Comparison of ENCODE assay signal across 9 cellular contexts in the genomic region with DNA sequence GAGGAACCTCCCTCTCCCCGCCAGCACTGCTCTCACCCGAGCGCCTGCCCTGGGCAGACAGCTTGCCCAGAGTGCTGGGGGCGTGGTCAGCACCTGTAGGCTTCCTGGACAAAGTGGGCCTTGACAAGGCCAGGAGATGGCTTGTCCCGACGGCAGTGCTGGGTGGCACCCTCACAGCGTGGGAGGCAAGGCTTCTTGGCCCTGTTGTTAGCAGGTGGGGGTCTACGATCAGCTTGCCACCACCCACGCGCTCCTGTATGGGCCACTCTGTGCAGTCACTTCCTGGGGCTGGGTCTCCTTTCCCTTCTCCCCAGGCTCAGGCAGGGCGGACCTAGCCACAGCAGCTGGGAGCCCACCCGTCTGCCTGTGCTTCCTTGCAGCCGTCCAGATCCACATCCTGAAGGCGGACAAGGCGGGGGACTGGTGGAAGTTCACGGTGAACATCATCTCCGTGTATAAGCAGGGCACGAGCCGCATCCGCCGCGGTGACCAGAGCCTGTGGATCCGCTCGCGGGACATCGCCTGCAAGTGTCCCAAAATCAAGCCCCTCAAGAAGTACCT.
DNase-seq lines count a peak whose midpoint lies in the region; ATAC-seq and TF ChIP-seq lines count a peak whose summit lies in the region.
"Had no signal": no experiment of that assay in that cellular context is flagged by ENCODE, and none has a peak within 500 bp of the region (broad histone marks: within the 10 kb centered on the region; RNA-seq: fewer than 3 reads in every experiment).

No MANE protein-coding gene starts in this region.

- peaks cover 12% of the 10 kb centered on the region; the same call in 1 of the 2 replicates for H3K27me3 ChIP-seq in GM23338 (ENCODE audit: insufficient read depth)
- no peaks in the 10 kb centered on the region for H3K27me3 ChIP-seq in right cardiac atrium (ENCODE audit: control insufficient read depth, insufficient read depth)

- no peaks in the 10 kb centered on the region for H3K9me3 ChIP-seq in right cardiac atrium (ENCODE audit: control insufficient read depth, low read length)

- no peaks in the 10 kb centered on the region for H3K9me2 ChIP-seq in GM23338 (ENCODE audit: insufficient read depth)

- H2AFZ ChIP-seq in GM23338, result peak overlapping the region; percentile 95

- ATAC-seq in GM23338 (peak; percentile 22), right cardiac atrium (peak in 1 of 2 donors; percentile 9), GM19328 (IDR thresholded peaks at IDR 0.05; ENCODE audit: unreplicated experiment) (no peak), esophagus mucosa (no peak), HG02852 (IDR thresholded peaks at IDR 0.05; ENCODE audit: unreplicated experiment) (no peak)

- H3K4me3 Mint-ChIP-seq in GM23338, result peak overlapping the region; percentile 72

- H3K9me3 Mint-ChIP-seq in GM23338, result no peaks in the 10 kb centered on the region; the same call in 2 of the 3 replicates

- WGBS in right cardiac atrium, result 25% methylated on average over 26 of the region's 26 CpGs

- H4K20me1 ChIP-seq in GM23338 (replicated peaks; ENCODE audit: insufficient read depth), result no peaks in the 10 kb centered on the region

- H3K36me3 ChIP-seq in GM23338 (ENCODE audit: insufficient read depth), result no peaks in the 10 kb centered on the region

- TF ChIP-seq CTCF in GM23338 (conservative IDR thresholded peaks at IDR 0.05; ENCODE audit: low read depth in 2 of 2), result no peak

- no peaks in the 10 kb centered on the region; the same call in 2 of the 3 replicates for H3K36me3 Mint-ChIP-seq in GM23338 (ENCODE audit: low read depth)

- H3K4me1 Mint-ChIP-seq in GM23338, result peaks cover 29% of the 10 kb centered on the region

- peaks cover 16% of the 10 kb centered on the region for H3K27me3 Mint-ChIP-seq in GM23338 (ENCODE audit: insufficient read depth, low read depth, poor library complexity)

- H3K4me3 ChIP-seq in GM23338 (peak overlapping the region; percentile 61), right cardiac atrium (ENCODE audit: low read length) (peak overlapping the region; percentile 63)

- H3K4me1 ChIP-seq in GM23338 (ENCODE audit: insufficient read depth) (peaks cover 17% of the 10 kb centered on the region), right cardiac atrium (ENCODE audit: control insufficient read depth, insufficient read depth, low read length) (peaks cover 15% of the 10 kb centered on the region)

- no peaks in the 10 kb centered on the region for H3K79me2 ChIP-seq in GM23338 (replicated peaks; ENCODE audit: insufficient read depth)

- no peak overlapping the region for H3K27ac ChIP-seq in GM23338 (ENCODE audit: low read depth)
- peak overlapping the region; percentile 69 for H3K27ac ChIP-seq in right cardiac atrium (ENCODE audit: low read length)
- H3K27ac ChIP-seq: epithelial cell of prostate had no signal

- peak overlapping the region; percentile 87 for H3K4me2 ChIP-seq in GM23338

- intact Hi-C loops in right cardiac atrium (cut with DNase I), result no loop called here

- DNase-seq in GM23338 (ENCODE audit: low spot score), result no peak
- DNase-seq in activated CD8-positive, alpha-beta memory T cell treated with anti-CD3 and anti-CD28 coated beads, Interleukin-2, amount 50 U/mL, for 4 hours, result peak; percentile 26
- peak in 2 of 3 donors; percentile 72 to 76 for DNase-seq in right cardiac atrium
- DNase-seq in stimulated activated CD4-positive, alpha-beta T cell treated with anti-CD3 and anti-CD28 coated beads, Interleukin-4, amount 100 ng/mL, for 1 hour, result peak; percentile 30
- no peak for DNase-seq in NCI-H146 treated with DMSO at 0.1 percent for 48 hours (lab: John Stamatoyannopoulos, UW; ENCODE audit: unreplicated experiment)

- no peaks in the 10 kb centered on the region for H3F3A ChIP-seq in GM23338 (replicated peaks; ENCODE audit: low read depth)

- H3K27ac Mint-ChIP-seq in GM23338, result no peak overlapping the region

TF ChIP-seq in GM23338, 12 proteins besides CTCF, POLR2A, EP300 and RAD21 (continues in another document):
- TF ChIP-seq, protein P1, sequence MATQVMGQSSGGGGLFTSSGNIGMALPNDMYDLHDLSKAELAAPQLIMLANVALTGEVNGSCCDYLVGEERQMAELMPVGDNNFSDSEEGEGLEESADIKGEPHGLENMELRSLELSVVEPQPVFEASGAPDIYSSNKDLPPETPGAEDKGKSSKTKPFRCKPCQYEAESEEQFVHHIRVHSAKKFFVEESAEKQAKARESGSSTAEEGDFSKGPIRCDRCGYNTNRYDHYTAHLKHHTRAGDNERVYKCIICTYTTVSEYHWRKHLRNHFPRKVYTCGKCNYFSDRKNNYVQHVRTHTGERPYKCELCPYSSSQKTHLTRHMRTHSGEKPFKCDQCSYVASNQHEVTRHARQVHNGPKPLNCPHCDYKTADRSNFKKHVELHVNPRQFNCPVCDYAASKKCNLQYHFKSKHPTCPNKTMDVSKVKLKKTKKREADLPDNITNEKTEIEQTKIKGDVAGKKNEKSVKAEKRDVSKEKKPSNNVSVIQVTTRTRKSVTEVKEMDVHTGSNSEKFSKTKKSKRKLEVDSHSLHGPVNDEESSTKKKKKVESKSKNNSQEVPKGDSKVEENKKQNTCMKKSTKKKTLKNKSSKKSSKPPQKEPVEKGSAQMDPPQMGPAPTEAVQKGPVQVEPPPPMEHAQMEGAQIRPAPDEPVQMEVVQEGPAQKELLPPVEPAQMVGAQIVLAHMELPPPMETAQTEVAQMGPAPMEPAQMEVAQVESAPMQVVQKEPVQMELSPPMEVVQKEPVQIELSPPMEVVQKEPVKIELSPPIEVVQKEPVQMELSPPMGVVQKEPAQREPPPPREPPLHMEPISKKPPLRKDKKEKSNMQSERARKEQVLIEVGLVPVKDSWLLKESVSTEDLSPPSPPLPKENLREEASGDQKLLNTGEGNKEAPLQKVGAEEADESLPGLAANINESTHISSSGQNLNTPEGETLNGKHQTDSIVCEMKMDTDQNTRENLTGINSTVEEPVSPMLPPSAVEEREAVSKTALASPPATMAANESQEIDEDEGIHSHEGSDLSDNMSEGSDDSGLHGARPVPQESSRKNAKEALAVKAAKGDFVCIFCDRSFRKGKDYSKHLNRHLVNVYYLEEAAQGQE (IDR thresholded peaks at IDR 0.05; ENCODE audit: unreplicated experiment), result no peak
- no peak for TF ChIP-seq ETS1 (IDR thresholded peaks at IDR 0.05)
- TF ChIP-seq JUNB (IDR thresholded peaks at IDR 0.05; ENCODE audit: unreplicated experiment), result no peak

Comparison
In these comparisons a context has a peak if more than half of its experiments do, and no peak if none do; other contexts are left out.
1. DNase-seq: peak in activated CD8-positive, alpha-beta memory T cell treated with anti-CD3 and anti-CD28 coated beads, Interleukin-2, amount 50 U/mL, for 4 hours (single experiment), right cardiac atrium (2 of 3) and stimulated activated CD4-positive, alpha-beta T cell treated with anti-CD3 and anti-CD28 coated beads, Interleukin-4, amount 100 ng/mL, for 1 hour (single experiment); none in GM23338 (single experiment) and NCI-H146 treated with DMSO at 0.1 percent for 48 hours (single experiment).